13 cellular contexts compared by ENCODE assay signal in genomic region chr2:44598731-44599529, GRCh38.
DNase-seq lines count a peak whose midpoint lies in the region; ATAC-seq, FAIRE-seq and TF ChIP-seq lines count a peak whose summit lies in the region.
"Had no signal": no experiment of that assay in that cellular context is flagged by ENCODE, and none has a peak within 500 bp of the region (broad histone marks: within the 10 kb centered on the region; RNA-seq: fewer than 3 reads in every experiment).

No MANE protein-coding gene starts in this region.

- H3K36me3 ChIP-seq in right atrium auricular region (no peaks in the 10 kb centered on the region), psoas muscle (ENCODE audit: insufficient read depth in 1 of 2, low read depth in 1 of 2) (no peaks in the 10 kb centered on the region), suprapubic skin (no peaks in the 10 kb centered on the region)
- H3K36me3 ChIP-seq: ovary had no signal

- H3K9me3 ChIP-seq in right atrium auricular region (no peaks in the 10 kb centered on the region), psoas muscle (no peaks in the 10 kb centered on the region), suprapubic skin (no peaks in the 10 kb centered on the region)
- H3K9me3 ChIP-seq: ovary had no signal

- no peak for TF ChIP-seq POLR2A in suprapubic skin (IDR thresholded peaks at IDR 0.05)

- 56 to 60% (median 59%) methylated on average over 5 of the region's 5 CpGs for WGBS in psoas muscle, 3 donors
- 74% methylated on average over 5 of the region's 5 CpGs for WGBS in suprapubic skin

- H3K4me3 ChIP-seq in right atrium auricular region (no peak overlapping the region), psoas muscle (no peak overlapping the region), suprapubic skin (no peak overlapping the region)
- H3K4me3 ChIP-seq: ovary had no signal

- H3K4me1 ChIP-seq in right atrium auricular region (no peaks in the 10 kb centered on the region), psoas muscle (peaks cover 6% of the 10 kb centered on the region), suprapubic skin (no peaks in the 10 kb centered on the region)

- H3K27ac ChIP-seq in right atrium auricular region (no peak overlapping the region), psoas muscle (peak overlapping the region; percentile 58), suprapubic skin (no peak overlapping the region)
- H3K27ac ChIP-seq: ovary had no signal

- no peak for FAIRE-seq in HTR-8/SVneo (lab: Jason Lieb, UNC)

- intact Hi-C loops in Right ventricle myocardium superior (cut with DNase I), result loop anchor here (10.0 kb wide), 1 partner anchor 46 kb away; no protein-coding TSS in a partner anchor
- intact Hi-C loops in psoas muscle (cut with DNase I), result no loop called here

- H3K27me3 ChIP-seq in right atrium auricular region (no peaks in the 10 kb centered on the region), psoas muscle (ENCODE audit: insufficient read depth in 3 of 3, low read length in 2 of 3) (no peaks in the 10 kb centered on the region), suprapubic skin (no peaks in the 10 kb centered on the region)
- H3K27me3 ChIP-seq: ovary had no signal

- DNase-seq in Right ventricle myocardium superior, result no peak
- DNase-seq in right atrium auricular region (ENCODE audit: low spot score), result no peak
- peak; percentile 11 for DNase-seq in HTR-8/SVneo (ENCODE audit: insufficient read length, low spot score)
- DNase-seq in RPMI7951 (ENCODE audit: low read depth), result peak; percentile 5
- no peak for DNase-seq in psoas muscle
- DNase-seq in NCI-H1436 (lab: John Stamatoyannopoulos, UW), result no peak
- no peak for DNase-seq in suprapubic skin (ENCODE audit: low spot score in 2 of 2)
- DNase-seq: activated CD4-positive, alpha-beta T cell treated with anti-CD3 and anti-CD28 coated beads for 1 hour; activated naive CD8-positive, alpha-beta T cell treated with anti-CD3 and anti-CD28 coated beads for 36 hours; islet precursor cell; NCI-H226; ovary had no signal

- no peak for TF ChIP-seq EP300 in suprapubic skin (IDR thresholded peaks at IDR 0.05)

- ATAC-seq in Right ventricle myocardium superior (ENCODE audit: poor library complexity) (peak; percentile 52), psoas muscle (peak; percentile 96 to 99 (median 98)), HG03571 (IDR thresholded peaks at IDR 0.05; ENCODE audit: unreplicated experiment) (no peak)

- TF ChIP-seq CTCF in right atrium auricular region (IDR thresholded peaks at IDR 0.05), result no peak
- no peak for TF ChIP-seq CTCF in psoas muscle (IDR thresholded peaks at IDR 0.05)
- no peak for TF ChIP-seq CTCF in suprapubic skin (IDR thresholded peaks at IDR 0.05)

Comparison
In these comparisons a context has a peak if more than half of its experiments do, and no peak if none do; other contexts are left out.
1. DNase-seq: peak in HTR-8/SVneo (single experiment) and RPMI7951 (single experiment); none in Right ventricle myocardium superior (single experiment), right atrium auricular region (single experiment), psoas muscle (0 of 2), NCI-H1436 (single experiment) and suprapubic skin (0 of 2).